ENCODE assay signal across 3 cellular contexts in the genomic region with DNA sequence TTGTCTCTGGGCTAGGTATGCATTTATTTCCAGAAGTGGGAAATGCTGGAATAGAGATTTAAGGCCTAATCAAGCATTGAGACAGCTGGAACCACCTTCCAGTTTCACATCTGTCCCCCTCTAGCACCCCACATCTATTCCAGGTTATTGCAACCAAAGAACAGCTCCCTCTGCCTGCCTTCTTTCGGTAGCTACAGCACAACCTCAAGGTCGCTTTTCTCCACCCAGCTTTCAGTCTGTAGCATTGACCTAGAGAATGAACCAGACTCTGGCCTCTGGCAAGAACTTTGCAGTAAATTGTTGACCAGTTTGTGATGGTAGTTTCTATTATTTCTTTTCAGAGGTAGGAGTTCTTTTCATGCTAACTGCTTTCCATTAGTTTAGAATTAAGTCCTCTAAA.
TF ChIP-seq lines count a peak whose summit lies in the region.

No MANE protein-coding gene starts in this region.

TF ChIP-seq in HCT116, 20 proteins besides CTCF, POLR2A, EP300 and RAD21:
- TF ChIP-seq ZBTB33 (IDR thresholded peaks at IDR 0.05; ENCODE audit: extremely low read depth, insufficient replicate concordance, low read length), result no peak
- TF ChIP-seq SRF (IDR thresholded peaks at IDR 0.05; ENCODE audit: low read depth), result no peak
- no peak for TF ChIP-seq ZFX (IDR thresholded peaks at IDR 0.05)
- no peak for TF ChIP-seq YY1 (IDR thresholded peaks at IDR 0.05; ENCODE audit: extremely low read depth, insufficient replicate concordance, low read depth, low read length)
- no peak for TF ChIP-seq CBX3 (IDR thresholded peaks at IDR 0.05; ENCODE audit: low read depth)
- no peak for TF ChIP-seq FOSL1 (IDR thresholded peaks at IDR 0.05; ENCODE audit: low read depth)

TF ChIP-seq in GM12878, 131 proteins besides CTCF, POLR2A, EP300 and RAD21:
- TF ChIP-seq NBN (IDR thresholded peaks at IDR 0.05), result no peak
- no peak for TF ChIP-seq ZBTB11 (CRISPR knock-in tag; IDR thresholded peaks at IDR 0.05)
- TF ChIP-seq CHD4 (IDR thresholded peaks at IDR 0.05), result no peak
- no peak for TF ChIP-seq TARDBP (IDR thresholded peaks at IDR 0.05; ENCODE audit: borderline replicate concordance)
- TF ChIP-seq EGR1 (IDR thresholded peaks at IDR 0.05; ENCODE audit: borderline replicate concordance in 1 of 2, low read depth in 2 of 2, low read length in 2 of 2), result no peak
- no peak for TF ChIP-seq PAX5 (IDR thresholded peaks at IDR 0.05; ENCODE audit: borderline replicate concordance, low read depth, low read length)
- no peak for TF ChIP-seq SUZ12 (IDR thresholded peaks at IDR 0.05; ENCODE audit: unreplicated experiment)
- no peak for TF ChIP-seq MYB (IDR thresholded peaks at IDR 0.05; ENCODE audit: borderline replicate concordance, low read depth, low read length)
- no peak for TF ChIP-seq TCF3 (IDR thresholded peaks at IDR 0.05; ENCODE audit: borderline replicate concordance, insufficient read depth, low read depth, low read length)

TF ChIP-seq in HepG2, 621 proteins besides CTCF, POLR2A, EP300 and RAD21:
- TF ChIP-seq, protein P1, sequence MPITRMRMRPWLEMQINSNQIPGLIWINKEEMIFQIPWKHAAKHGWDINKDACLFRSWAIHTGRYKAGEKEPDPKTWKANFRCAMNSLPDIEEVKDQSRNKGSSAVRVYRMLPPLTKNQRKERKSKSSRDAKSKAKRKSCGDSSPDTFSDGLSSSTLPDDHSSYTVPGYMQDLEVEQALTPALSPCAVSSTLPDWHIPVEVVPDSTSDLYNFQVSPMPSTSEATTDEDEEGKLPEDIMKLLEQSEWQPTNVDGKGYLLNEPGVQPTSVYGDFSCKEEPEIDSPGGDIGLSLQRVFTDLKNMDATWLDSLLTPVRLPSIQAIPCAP (CRISPR knock-in tag; IDR thresholded peaks at IDR 0.05; ENCODE audit: low read depth), result no peak
- TF ChIP-seq ATM (IDR thresholded peaks at IDR 0.05; ENCODE audit: borderline replicate concordance), result no peak
- TF ChIP-seq PAWR (CRISPR knock-in tag; IDR thresholded peaks at IDR 0.05; ENCODE audit: borderline replicate concordance), result no peak
- TF ChIP-seq NCOA2 (CRISPR knock-in tag; IDR thresholded peaks at IDR 0.05), result no peak
- TF ChIP-seq KDM4B (CRISPR knock-in tag; IDR thresholded peaks at IDR 0.05), result no peak
- TF ChIP-seq SKI (IDR thresholded peaks at IDR 0.05; ENCODE audit: partially characterized antibody), result peak; percentile 42
- TF ChIP-seq ZNF501 (CRISPR knock-in tag; IDR thresholded peaks at IDR 0.05), result no peak
